ENCODE assay signal across 17 cellular contexts in the genomic region with DNA sequence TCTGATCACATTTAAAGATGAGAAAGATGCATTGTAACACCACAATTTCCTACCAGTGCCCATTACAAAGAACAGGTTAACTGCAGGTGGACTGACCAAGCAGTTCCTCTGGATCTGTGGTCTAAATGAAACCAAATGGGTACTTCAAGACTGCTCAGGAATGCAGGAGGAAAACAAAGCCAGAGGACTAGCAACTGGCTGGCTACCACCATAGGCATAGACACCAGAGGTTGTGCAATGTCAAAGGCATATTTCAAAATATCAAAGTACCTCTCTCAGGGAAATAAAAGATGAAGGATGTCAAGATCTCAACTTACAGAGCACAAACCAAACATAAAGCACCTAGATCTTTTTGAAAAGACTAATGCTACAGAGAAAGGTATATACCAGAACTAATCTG.
DNase-seq lines count a peak whose midpoint lies in the region; ATAC-seq and TF ChIP-seq lines count a peak whose summit lies in the region.
"Had no signal": no experiment of that assay in that cellular context is flagged by ENCODE, and none has a peak within 500 bp of the region (broad histone marks: within the 10 kb centered on the region; RNA-seq: fewer than 3 reads in every experiment).

No MANE protein-coding gene starts in this region.

- H3K4me3 ChIP-seq in epithelial cell of esophagus (ENCODE audit: low read length) (no peak overlapping the region), lung (no peak overlapping the region)
- H3K4me3 ChIP-seq: coronary artery, HAP-1, Peyer's patch had no signal

- H3K27me3 ChIP-seq in lung (ENCODE audit: control insufficient read depth, insufficient read depth) = no peaks in the 10 kb centered on the region
- H3K27me3 ChIP-seq: Peyer's patch had no signal

- no peaks in the 10 kb centered on the region for H3K36me3 ChIP-seq in lung (ENCODE audit: control insufficient read depth in 2 of 2, insufficient read depth in 2 of 2, low read length in 2 of 2)
- H3K36me3 ChIP-seq: HAP-1, Peyer's patch had no signal

- no peaks in the 10 kb centered on the region for H3K4me1 ChIP-seq in lung (ENCODE audit: control insufficient read depth in 2 of 2, insufficient read depth in 2 of 2, low read length in 2 of 2)
- H3K4me1 ChIP-seq: HAP-1 had no signal

- H3K27ac ChIP-seq in lung (ENCODE audit: low read depth in 1 of 2, low read length in 1 of 2) = no peak overlapping the region
- H3K27ac ChIP-seq: coronary artery, Peyer's patch had no signal

- H3K9me3 ChIP-seq in lung (ENCODE audit: control insufficient read depth in 2 of 2, insufficient read depth in 1 of 2, low read length in 1 of 2) = peaks cover 3 to 4% of the 10 kb centered on the region in 2 donors
- H3K9me3 ChIP-seq: HAP-1, Peyer's patch had no signal

- ATAC-seq in lung (ENCODE audit: insufficient read depth, low FRiP score) = peak; percentile 75
- ATAC-seq: activated CD4-positive, CD25-positive, alpha-beta regulatory T cell treated with anti-CD3 and anti-CD28 coated beads, Interleukin-2, amount 50 U/mL, for 24 hours; activated naive CD4-positive, alpha-beta T cell treated with anti-CD3 and anti-CD28 coated beads, Interleukin-2, amount 50 U/mL, for 72 hours; stimulated activated naive CD8-positive, alpha-beta T cell treated with anti-CD3 and anti-CD28 coated beads, Interleukin-15, amount 100 ng/mL, for 72 hours had no signal

- DNase-seq in GM03348 (ENCODE audit: low spot score) (peak; percentile 51), NCI-H2029 (lab: John Stamatoyannopoulos, UW) (peak; percentile 63), epithelial cell of esophagus (ENCODE audit: low read depth) (peak; percentile 32), lung (ENCODE audit: low spot score) (peak; percentile 36), CD1c-positive myeloid dendritic cell (ENCODE audit: extremely low spot score) (no peak), HUDEP-2 (lab: John Stamatoyannopoulos, UW; ENCODE audit: unreplicated experiment in 76 of 76) (no peak), NCI-H82 treated with DMSO at 0.1 percent for 48 hours (lab: John Stamatoyannopoulos, UW; ENCODE audit: unreplicated experiment) (no peak)
- DNase-seq: C1 segment of cervical spinal cord; NCI-H1092 treated with DMSO at 0.1 percent for 48 hours; Peyer's patch; small intestine; stimulated activated CD4-positive, alpha-beta T cell treated with anti-CD3 and anti-CD28 coated beads, Interleukin-4, amount 100 ng/mL, for 1 hour; stimulated activated naive CD8-positive, alpha-beta T cell treated with anti-CD3 and anti-CD28 coated beads, Interleukin-15, amount 100 ng/mL, for 72 hours had no signal

- TF ChIP-seq CTCF in epithelial cell of esophagus (IDR thresholded peaks at IDR 0.05; ENCODE audit: insufficient read depth, low read depth, low read length, missing control alignments) (no peak), lung (IDR thresholded peaks at IDR 0.05; ENCODE audit: control extremely low read depth, extremely low read depth) (no peak)

Comparison
In these comparisons a context has a peak if more than half of its experiments do, and no peak if none do; other contexts are left out.
1. DNase-seq: peak in GM03348 (single experiment), NCI-H2029 (single experiment), epithelial cell of esophagus (single experiment) and lung (single experiment); none in CD1c-positive myeloid dendritic cell (single experiment), HUDEP-2 (0 of 76) and NCI-H82 treated with DMSO at 0.1 percent for 48 hours (single experiment).